ENCODE assay signal across 8 cellular contexts in the genomic region with DNA sequence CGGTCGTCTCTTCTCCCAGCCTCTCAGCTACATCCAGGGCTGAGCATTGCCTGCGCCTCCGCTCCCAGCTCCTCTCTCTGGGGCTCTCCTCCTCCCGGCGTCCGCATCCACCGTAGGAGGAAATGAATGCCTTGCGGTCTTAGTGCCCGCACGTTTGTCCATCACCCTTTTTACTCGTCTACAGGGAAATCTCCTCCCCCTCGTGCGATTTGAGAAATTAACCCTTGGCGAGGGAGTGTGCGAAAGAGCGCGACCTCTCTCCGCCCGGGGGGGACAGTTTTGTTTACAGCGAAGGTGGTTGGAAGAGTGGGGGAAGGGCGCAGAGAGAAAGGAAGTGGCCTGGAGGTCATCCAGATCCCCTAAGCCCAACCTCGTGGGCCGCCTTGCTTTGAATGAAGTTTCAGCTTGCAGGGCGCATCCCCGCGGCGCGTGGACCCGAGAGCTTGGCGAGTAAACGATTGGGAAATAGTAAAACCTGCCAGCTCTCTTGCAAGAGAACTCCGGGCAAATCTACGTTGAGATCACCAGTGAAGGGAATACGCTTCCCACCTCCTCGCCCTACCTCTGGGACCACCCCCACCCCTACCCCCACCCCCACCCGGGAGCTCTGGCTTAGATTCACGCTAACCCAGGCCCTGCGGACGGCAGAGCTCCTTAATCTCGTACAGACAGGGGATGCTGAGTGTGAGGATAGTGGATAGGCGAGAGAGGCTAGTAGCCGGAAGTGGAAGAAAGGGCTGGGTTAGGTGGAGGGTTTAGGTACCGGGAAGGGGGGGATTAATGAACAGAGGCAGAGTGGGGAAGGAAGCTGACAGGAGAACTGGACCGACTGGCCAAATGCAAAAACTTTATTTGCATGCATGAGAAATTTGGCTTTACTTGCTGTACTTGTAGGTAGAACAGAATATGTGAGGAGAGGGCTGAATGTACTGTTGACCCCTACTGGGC. TPM values are rescaled to one million over a fixed set of nuclear protein-coding genes. Genes with fewer than 3 reads are reported as not detected.
DNase-seq lines count a peak whose midpoint lies in the region; ATAC-seq and TF ChIP-seq lines count a peak whose summit lies in the region.

A gene with protein sequence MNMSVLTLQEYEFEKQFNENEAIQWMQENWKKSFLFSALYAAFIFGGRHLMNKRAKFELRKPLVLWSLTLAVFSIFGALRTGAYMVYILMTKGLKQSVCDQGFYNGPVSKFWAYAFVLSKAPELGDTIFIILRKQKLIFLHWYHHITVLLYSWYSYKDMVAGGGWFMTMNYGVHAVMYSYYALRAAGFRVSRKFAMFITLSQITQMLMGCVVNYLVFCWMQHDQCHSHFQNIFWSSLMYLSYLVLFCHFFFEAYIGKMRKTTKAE (minus strand): TSS at position 144 of the 948 bp plus-strand sequence. CDS start 280 bp downstream, outside the sequence.

- CTCF ChIA-PET in AG04449 (lab: Yijun Ruan, JAX) = interaction anchor here (0.6 to 3.7 kb wide), 7 partner anchors 12 to 310 kb away, joined by 3 to 21 read pairs (median 4); no protein-coding TSS in a partner anchor
- CTCF ChIA-PET in SK-N-SH (lab: Yijun Ruan, JAX) = interaction anchor here (0.6 to 1.7 kb wide), 10 partner anchors 13 to 318 kb away, joined by 3 to 6 read pairs (median 4); no protein-coding TSS in a partner anchor

- H3K9me3 ChIP-seq in SK-N-SH = no peaks in the 10 kb centered on the region
- H3K9me3 ChIP-seq in prostate gland = no peaks in the 10 kb centered on the region

- peak within 1 kb of the TSS; percentile 60 to 97 for H3K27ac ChIP-seq in SK-N-SH (ENCODE audit: low read depth in 2 of 2, low read length in 1 of 2)
- peak within 1 kb of the TSS; percentile 85 to 91 for H3K27ac ChIP-seq in prostate gland

- H3K36me3 ChIP-seq in SK-N-SH (replicated peaks in 1 of 2; ENCODE audit: control insufficient read depth in 1 of 2, insufficient read depth in 2 of 2, low read length in 1 of 2) (no peaks in the 10 kb centered on the region), prostate gland (no peaks in the 10 kb centered on the region)

- peaks cover 7% of the 10 kb centered on the region for H3K79me2 ChIP-seq in SK-N-SH (ENCODE audit: insufficient read depth)

- H3K27me3 ChIP-seq in SK-N-SH (ENCODE audit: insufficient read depth) (no peaks in the 10 kb centered on the region), prostate gland (replicated peaks; ENCODE audit: insufficient read depth) (no peaks in the 10 kb centered on the region)

- H3K9me2 ChIP-seq in SK-N-SH = no peaks in the 10 kb centered on the region

- 2% methylated on average over 39 of the region's 45 CpGs for WGBS in SK-N-SH (ENCODE audit: low lambda C conversion rate)
- under 1% methylated on average over 45 of the region's 45 CpGs for WGBS in prostate gland

- peaks cover 9% of the 10 kb centered on the region for H3F3A ChIP-seq in SK-N-SH (replicated peaks; ENCODE audit: insufficient read depth)

- H4K20me1 ChIP-seq in SK-N-SH (ENCODE audit: insufficient read depth) = no peaks in the 10 kb centered on the region

- peak within 1 kb of the TSS; percentile 69 for H3K9ac ChIP-seq in SK-N-SH

- H2AFZ ChIP-seq in SK-N-SH (ENCODE audit: low read depth) = peak within 1 kb of the TSS; percentile 90

- no peak for TF ChIP-seq POLR2A in prostate gland (IDR thresholded peaks at IDR 0.05)

- TF ChIP-seq CTCF in AG04449 (IDR thresholded peaks at IDR 0.05; ENCODE audit: insufficient read depth, low read length, missing control alignments) = no peak
- TF ChIP-seq CTCF in SK-N-SH (IDR thresholded peaks at IDR 0.05) = no peak
- no peak for TF ChIP-seq CTCF in prostate gland (IDR thresholded peaks at IDR 0.05)

- peak within 1 kb of the TSS; percentile 89 for H3K4me2 ChIP-seq in SK-N-SH

- TF ChIP-seq RAD21 in SK-N-SH (IDR thresholded peaks at IDR 0.05; ENCODE audit: low read length) = peak; percentile 7; the same call in 1 of the 2 replicates

- ATAC-seq in GM18870 (IDR thresholded peaks at IDR 0.05; ENCODE audit: unreplicated experiment) = peak; percentile 15
- no peak for ATAC-seq in HG02678 (IDR thresholded peaks at IDR 0.05; ENCODE audit: unreplicated experiment)

- DNase-seq in AG04449 (ENCODE audit: low read depth, low spot score) = no peak
- peak; percentile 52 for DNase-seq in LoVo (ENCODE audit: low spot score)
- peak; percentile 77 for DNase-seq in SK-N-SH
- peak; percentile 86 for DNase-seq in astrocyte of the hippocampus (ENCODE audit: low read depth, low spot score)
- peak; percentile 73 for DNase-seq in hepatic stellate cell (ENCODE audit: low spot score)
- DNase-seq in prostate gland (ENCODE audit: low spot score) = peak; percentile 28

- peaks cover 10 to 13% of the 10 kb centered on the region in 2 experiments; a peak in 3 of 4 replicates for H3K4me1 ChIP-seq in SK-N-SH (ENCODE audit: control insufficient read depth in 1 of 2, insufficient read depth in 2 of 2, low read depth in 1 of 2, low read length in 1 of 2)
- H3K4me1 ChIP-seq in prostate gland (replicated peaks) = peaks cover 4% of the 10 kb centered on the region

- POLR2A ChIA-PET in AG04449 (lab: Yijun Ruan, JAX) (interaction anchor here (0.6 to 1.4 kb wide), 5 partner anchors 20 to 1836 kb away, joined by 3 to 9 read pairs (median 3); no protein-coding TSS in a partner anchor), SK-N-SH (lab: Yijun Ruan, JAX) (interaction anchor here (1.2 kb wide), 2 partner anchors 140 to 310 kb away, joined by 3 to 4 read pairs; no protein-coding TSS in a partner anchor)

- H3K4me3 ChIP-seq in AG04449 (ENCODE audit: low read depth, low read length) (peak within 1 kb of the TSS; percentile 73), SK-N-SH (ENCODE audit: low read depth in 2 of 2, low read length in 1 of 2) (peak within 1 kb of the TSS; percentile 80 to 84), prostate gland (peak within 1 kb of the TSS; percentile 82 to 84)

- intact Hi-C loops in prostate gland (cut with DNase I) = loop anchor here (5.0 kb wide), 1 partner anchor 146 kb away; no protein-coding TSS in a partner anchor

- peak; percentile 26 to 32; a peak in 1 of 4 replicates for TF ChIP-seq EP300 in SK-N-SH (IDR thresholded peaks at IDR 0.05; ENCODE audit: borderline replicate concordance in 1 of 2, low read depth in 1 of 2, low read length in 1 of 2)

TF ChIP-seq in SK-N-SH, 30 proteins besides CTCF, POLR2A, EP300 and RAD21 (continues in another document):
- TF ChIP-seq TAF1 (IDR thresholded peaks at IDR 0.05; ENCODE audit: borderline replicate concordance, low read depth, low read length) = peak; percentile 59
- peak; percentile 38; the same call in 1 of the 2 replicates for TF ChIP-seq GATA2 (CRISPR knock-in tag; IDR thresholded peaks at IDR 0.05)
- TF ChIP-seq, protein P1, sequence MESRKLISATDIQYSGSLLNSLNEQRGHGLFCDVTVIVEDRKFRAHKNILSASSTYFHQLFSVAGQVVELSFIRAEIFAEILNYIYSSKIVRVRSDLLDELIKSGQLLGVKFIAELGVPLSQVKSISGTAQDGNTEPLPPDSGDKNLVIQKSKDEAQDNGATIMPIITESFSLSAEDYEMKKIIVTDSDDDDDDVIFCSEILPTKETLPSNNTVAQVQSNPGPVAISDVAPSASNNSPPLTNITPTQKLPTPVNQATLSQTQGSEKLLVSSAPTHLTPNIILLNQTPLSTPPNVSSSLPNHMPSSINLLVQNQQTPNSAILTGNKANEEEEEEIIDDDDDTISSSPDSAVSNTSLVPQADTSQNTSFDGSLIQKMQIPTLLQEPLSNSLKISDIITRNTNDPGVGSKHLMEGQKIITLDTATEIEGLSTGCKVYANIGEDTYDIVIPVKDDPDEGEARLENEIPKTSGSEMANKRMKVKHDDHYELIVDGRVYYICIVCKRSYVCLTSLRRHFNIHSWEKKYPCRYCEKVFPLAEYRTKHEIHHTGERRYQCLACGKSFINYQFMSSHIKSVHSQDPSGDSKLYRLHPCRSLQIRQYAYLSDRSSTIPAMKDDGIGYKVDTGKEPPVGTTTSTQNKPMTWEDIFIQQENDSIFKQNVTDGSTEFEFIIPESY (IDR thresholded peaks at IDR 0.05; ENCODE audit: borderline replicate concordance, low read depth) = no peak
- peak; percentile 37; the same call in 1 of the 2 replicates for TF ChIP-seq RXRA (IDR thresholded peaks at IDR 0.05; ENCODE audit: borderline replicate concordance, low read depth)
- peak; percentile 45 for TF ChIP-seq TCF12 (IDR thresholded peaks at IDR 0.05)
- peak; percentile 81 for TF ChIP-seq MXI1 (IDR thresholded peaks at IDR 0.05; ENCODE audit: low read depth, low read length)
- TF ChIP-seq, protein P2, sequence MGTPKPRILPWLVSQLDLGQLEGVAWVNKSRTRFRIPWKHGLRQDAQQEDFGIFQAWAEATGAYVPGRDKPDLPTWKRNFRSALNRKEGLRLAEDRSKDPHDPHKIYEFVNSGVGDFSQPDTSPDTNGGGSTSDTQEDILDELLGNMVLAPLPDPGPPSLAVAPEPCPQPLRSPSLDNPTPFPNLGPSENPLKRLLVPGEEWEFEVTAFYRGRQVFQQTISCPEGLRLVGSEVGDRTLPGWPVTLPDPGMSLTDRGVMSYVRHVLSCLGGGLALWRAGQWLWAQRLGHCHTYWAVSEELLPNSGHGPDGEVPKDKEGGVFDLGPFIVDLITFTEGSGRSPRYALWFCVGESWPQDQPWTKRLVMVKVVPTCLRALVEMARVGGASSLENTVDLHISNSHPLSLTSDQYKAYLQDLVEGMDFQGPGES (IDR thresholded peaks at IDR 0.05; ENCODE audit: low read depth, low read length) = no peak
- TF ChIP-seq NRF1 (IDR thresholded peaks at IDR 0.05; ENCODE audit: low read depth, low read length) = no peak
- no peak for TF ChIP-seq TEAD4 (IDR thresholded peaks at IDR 0.05; ENCODE audit: borderline replicate concordance, insufficient read depth)
- TF ChIP-seq ELF1 (IDR thresholded peaks at IDR 0.05) = no peak
- TF ChIP-seq, protein P3, sequence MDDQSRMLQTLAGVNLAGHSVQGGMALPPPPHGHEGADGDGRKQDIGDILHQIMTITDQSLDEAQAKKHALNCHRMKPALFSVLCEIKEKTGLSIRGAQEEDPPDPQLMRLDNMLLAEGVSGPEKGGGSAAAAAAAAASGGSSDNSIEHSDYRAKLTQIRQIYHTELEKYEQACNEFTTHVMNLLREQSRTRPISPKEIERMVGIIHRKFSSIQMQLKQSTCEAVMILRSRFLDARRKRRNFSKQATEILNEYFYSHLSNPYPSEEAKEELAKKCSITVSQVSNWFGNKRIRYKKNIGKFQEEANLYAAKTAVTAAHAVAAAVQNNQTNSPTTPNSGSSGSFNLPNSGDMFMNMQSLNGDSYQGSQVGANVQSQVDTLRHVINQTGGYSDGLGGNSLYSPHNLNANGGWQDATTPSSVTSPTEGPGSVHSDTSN (IDR thresholded peaks at IDR 0.05) = 0 out of 2 replicates have a peak, but pooled peaks have one; percentile 21
- no peak; the same call in 1 of the 2 replicates for TF ChIP-seq MAX (IDR thresholded peaks at IDR 0.05; ENCODE audit: low read depth)
- peak; percentile 23; the same call in 1 of the 2 replicates for TF ChIP-seq RCOR1 (IDR thresholded peaks at IDR 0.05; ENCODE audit: low read length)

RNA-seq across cellular contexts. Expression of the gene that starts here (rescaled TPM):
- 9.0 and 13.4 TPM in 2 replicates for polyA plus RNA-seq in SK-N-SH (2012; rRNA removed)
- 13.1 and 13.8 TPM in 2 replicates for polyA plus RNA-seq in SK-N-SH (2012; cell fraction: cytosol; rRNA removed)
- 5.1 and 8.9 TPM in 2 replicates for polyA plus RNA-seq in SK-N-SH (2012; cell fraction: nucleus; rRNA removed)
- total RNA-seq in prostate gland = 1 to 10 TPM; 1.3 to 1.6 TPM
